ENCODE assay signal across 14 cellular contexts in genomic region chr17:43662432-43663141, GRCh38. TPM values are rescaled to one million over a fixed set of nuclear protein-coding genes. Genes with fewer than 3 reads are reported as not detected.
DNase-seq lines count a peak whose midpoint lies in the region; ATAC-seq and TF ChIP-seq lines count a peak whose summit lies in the region.
"Had no signal": no experiment of that assay in that cellular context is flagged by ENCODE, and none has a peak within 500 bp of the region (broad histone marks: within the 10 kb centered on the region; RNA-seq: fewer than 3 reads in every experiment).

No MANE protein-coding gene starts in this region.

- H2BK5ac ChIP-seq in H9 (ENCODE audit: insufficient read length, low read length): no peak overlapping the region

- H3K79me2 ChIP-seq in H9 (ENCODE audit: insufficient read depth, low read length): no peaks in the 10 kb centered on the region

- DNase-seq in activated CD8-positive, alpha-beta memory T cell treated with anti-CD3 and anti-CD28 coated beads, Interleukin-2, amount 10 ng/mL, durations not matched to agents 7 days and 5 days: no peak
- DNase-seq in activated CD8-positive, alpha-beta memory T cell treated with anti-CD3 and anti-CD28 coated beads, Interleukin-2, amount 50 U/mL, for 4 hours: no peak
- no peak for DNase-seq in H9
- DNase-seq in activated T-helper 2 cell treated with anti-CD3 and anti-CD28 coated beads, Interferon-gamma antibody, Interleukin-2, Interleukin-4, amounts not matched to agents 10 μg/mL and 5 μg/mL and 100 μg/mL, durations not matched to agents 14 hours and 24 hours and 36 hours (ENCODE audit: low spot score): no peak
- no peak for DNase-seq in osteocyte (ENCODE audit: extremely low spot score, unreplicated experiment)
- no peak for DNase-seq in GM13976 (ENCODE audit: low spot score)
- no peak for DNase-seq in NCI-H446 (lab: John Stamatoyannopoulos, UW)
- no peak for DNase-seq in coronary artery (ENCODE audit: low spot score)
- DNase-seq: activated CD4-positive, alpha-beta T cell treated with anti-CD3 and anti-CD28 coated beads, Interleukin-2, amount 50 U/mL, for 1 hour; midbrain; NCI-H526 had no signal

- H3K4ac ChIP-seq in H9 (ENCODE audit: low read depth, low read length): no peak overlapping the region

- CTCF ChIA-PET in activated CD8-positive, alpha-beta memory T cell treated with anti-CD3 and anti-CD28 coated beads, Interleukin-2, amount 10 ng/mL, durations not matched to agents 7 days and 5 days (lab: Charles Lee): interaction anchor here (0.7 to 1.2 kb wide), 4 partner anchors 9 to 97 kb away, joined by 3 to 5 read pairs (median 3); no protein-coding TSS in a partner anchor

- H3K23me2 ChIP-seq in H9 (ENCODE audit: insufficient read length, low read depth, low read length, poor library complexity, severe bottlenecking): no peaks in the 10 kb centered on the region

- no peak overlapping the region for H2BK120ac ChIP-seq in H9 (ENCODE audit: low read depth, low read length, poor library complexity, severe bottlenecking)

- peak overlapping the region; percentile 55 for H3K4me3 Mint-ChIP-seq in activated CD8-positive, alpha-beta memory T cell treated with anti-CD3 and anti-CD28 coated beads, Interleukin-2, amount 10 ng/mL, durations not matched to agents 7 days and 5 days
- H3K4me3 Mint-ChIP-seq in H9 (peak overlapping the region in 1 of 2 experiments; percentile 12; a peak in 1 of 5 replicates), osteocyte (ENCODE audit: unreplicated experiment) (no peak overlapping the region)
- H3K4me3 Mint-ChIP-seq in activated T-helper 2 cell treated with anti-CD3 and anti-CD28 coated beads, Interferon-gamma antibody, Interleukin-2, Interleukin-4, amounts not matched to agents 10 μg/mL and 5 μg/mL and 100 μg/mL, durations not matched to agents 14 hours and 24 hours and 36 hours (ENCODE audit: low read depth): peak overlapping the region; percentile 68

- H3K27me3 Mint-ChIP-seq in activated CD8-positive, alpha-beta memory T cell treated with anti-CD3 and anti-CD28 coated beads, Interleukin-2, amount 10 ng/mL, durations not matched to agents 7 days and 5 days: peaks cover 43% of the 10 kb centered on the region
- peaks cover 4% of the 10 kb centered on the region; the same call in 1 of the 2 replicates for H3K27me3 Mint-ChIP-seq in H9 (ENCODE audit: low read depth)
- no peaks in the 10 kb centered on the region for H3K27me3 Mint-ChIP-seq in activated T-helper 2 cell treated with anti-CD3 and anti-CD28 coated beads, Interferon-gamma antibody, Interleukin-2, Interleukin-4, amounts not matched to agents 10 μg/mL and 5 μg/mL and 100 μg/mL, durations not matched to agents 14 hours and 24 hours and 36 hours (ENCODE audit: low read depth)
- H3K27me3 Mint-ChIP-seq in osteocyte (ENCODE audit: unreplicated experiment): no peaks in the 10 kb centered on the region

- H3K27me3 ChIP-seq in H9 (ENCODE audit: insufficient read depth, low read length): no peaks in the 10 kb centered on the region
- H3K27me3 ChIP-seq: ascending aorta, tibial nerve had no signal

- H2AK5ac ChIP-seq in H9 (ENCODE audit: insufficient read length, low read length): no peak overlapping the region

- no peak overlapping the region for H3K18ac ChIP-seq in H9 (ENCODE audit: insufficient read length, low read depth, low read length)

- H2BK12ac ChIP-seq in H9 (ENCODE audit: insufficient read length, low read depth, low read length): no peak overlapping the region

- H3K4me3 ChIP-seq in coronary artery: no peak overlapping the region

- no peak overlapping the region for H4K91ac ChIP-seq in H9 (ENCODE audit: insufficient read length, low read depth, low read length)

- peak; percentile 67 for ATAC-seq in activated CD8-positive, alpha-beta memory T cell treated with anti-CD3 and anti-CD28 coated beads, Interleukin-2, amount 10 ng/mL, durations not matched to agents 7 days and 5 days

- no peaks in the 10 kb centered on the region; the same call in 1 of the 2 replicates for H3K4me1 ChIP-seq in H9 (ENCODE audit: insufficient read depth, low read length)

- H2BK20ac ChIP-seq in H9 (ENCODE audit: low read depth, low read length, poor library complexity, severe bottlenecking): no peak overlapping the region

- H2AFZ ChIP-seq in H9 (ENCODE audit: low read length): no peak overlapping the region

- H3K14ac ChIP-seq in H9 (ENCODE audit: insufficient read depth, low read length): no peak overlapping the region

- no CpG with 5 or more reads among the region's 12 CpGs for WGBS in H9 (ENCODE audit: extremely low coverage, insufficient read length, low lambda C conversion rate)

- no peak overlapping the region for H4K5ac ChIP-seq in H9 (ENCODE audit: insufficient read length, low read depth, low read length)

- H3K56ac ChIP-seq in H9 (ENCODE audit: insufficient read length, low read depth, low read length): no peak overlapping the region

- no peak overlapping the region for H2BK15ac ChIP-seq in H9 (ENCODE audit: low read depth, low read length)

- H3T11ph ChIP-seq in H9 (ENCODE audit: low read length): no peak overlapping the region

- H3K9me3 Mint-ChIP-seq in activated CD8-positive, alpha-beta memory T cell treated with anti-CD3 and anti-CD28 coated beads, Interleukin-2, amount 10 ng/mL, durations not matched to agents 7 days and 5 days (ENCODE audit: low read depth): no peaks in the 10 kb centered on the region
- H3K9me3 Mint-ChIP-seq in H9: peaks cover 0 to 3% of the 10 kb centered on the region in 2 experiments; a peak in 1 of 5 replicates
- H3K9me3 Mint-ChIP-seq in activated T-helper 2 cell treated with anti-CD3 and anti-CD28 coated beads, Interferon-gamma antibody, Interleukin-2, Interleukin-4, amounts not matched to agents 10 μg/mL and 5 μg/mL and 100 μg/mL, durations not matched to agents 14 hours and 24 hours and 36 hours: no peaks in the 10 kb centered on the region
- no peaks in the 10 kb centered on the region for H3K9me3 Mint-ChIP-seq in osteocyte (ENCODE audit: unreplicated experiment)

- H3K4me1 Mint-ChIP-seq in activated CD8-positive, alpha-beta memory T cell treated with anti-CD3 and anti-CD28 coated beads, Interleukin-2, amount 10 ng/mL, durations not matched to agents 7 days and 5 days: peaks cover 45% of the 10 kb centered on the region
- H3K4me1 Mint-ChIP-seq in H9 (peaks cover 27 to 48% of the 10 kb centered on the region in 2 experiments), osteocyte (ENCODE audit: unreplicated experiment) (peaks cover 22% of the 10 kb centered on the region)
- peaks cover 48% of the 10 kb centered on the region for H3K4me1 Mint-ChIP-seq in activated T-helper 2 cell treated with anti-CD3 and anti-CD28 coated beads, Interferon-gamma antibody, Interleukin-2, Interleukin-4, amounts not matched to agents 10 μg/mL and 5 μg/mL and 100 μg/mL, durations not matched to agents 14 hours and 24 hours and 36 hours (ENCODE audit: low read depth)

- no peak overlapping the region for H4K8ac ChIP-seq in H9 (replicated peaks; ENCODE audit: insufficient read length, low read depth, low read length)

- H3K27ac ChIP-seq in H9 (ENCODE audit: insufficient read length, low read depth, low read length) (no peak overlapping the region), coronary artery (no peak overlapping the region)
- H3K27ac ChIP-seq: ascending aorta had no signal

- intact Hi-C loops in activated T-helper 2 cell treated with anti-CD3 and anti-CD28 coated beads, Interferon-gamma antibody, Interleukin-2, Interleukin-4, amounts not matched to agents 10 μg/mL and 5 μg/mL and 100 μg/mL, durations not matched to agents 14 hours and 24 hours and 36 hours (cut with micrococcal nuclease): no loop called here

- no peaks in the 10 kb centered on the region for H4K20me1 ChIP-seq in H9 (ENCODE audit: control insufficient read depth, insufficient read depth, insufficient read length)

- TF ChIP-seq CTCF in H9 (conservative IDR thresholded peaks at IDR 0.05) (0 out of 3 replicates have a peak, but pooled peaks have one; percentile 13), osteocyte (IDR thresholded peaks at IDR 0.05) (no peak), GM13976 (IDR thresholded peaks at IDR 0.05; ENCODE audit: borderline replicate concordance, control extremely low read depth, extremely low read depth, insufficient read depth, missing control alignments) (no peak), coronary artery (IDR thresholded peaks at IDR 0.05) (no peak)

- no peaks in the 10 kb centered on the region for H3K79me1 ChIP-seq in H9 (ENCODE audit: insufficient read depth, low read depth, low read length, poor library complexity, severe bottlenecking)

- H3K36me3 Mint-ChIP-seq in activated CD8-positive, alpha-beta memory T cell treated with anti-CD3 and anti-CD28 coated beads, Interleukin-2, amount 10 ng/mL, durations not matched to agents 7 days and 5 days: no peaks in the 10 kb centered on the region
- H3K36me3 Mint-ChIP-seq in H9 (ENCODE audit: insufficient read depth in 1 of 3, low read depth in 3 of 3) (no peaks in the 10 kb centered on the region; a peak in 1 of 7 replicates), osteocyte (ENCODE audit: unreplicated experiment) (no peaks in the 10 kb centered on the region)
- no peaks in the 10 kb centered on the region for H3K36me3 Mint-ChIP-seq in activated T-helper 2 cell treated with anti-CD3 and anti-CD28 coated beads, Interferon-gamma antibody, Interleukin-2, Interleukin-4, amounts not matched to agents 10 μg/mL and 5 μg/mL and 100 μg/mL, durations not matched to agents 14 hours and 24 hours and 36 hours (ENCODE audit: low read depth)

- H3K9ac ChIP-seq in H9 (ENCODE audit: extremely low read depth, insufficient read length, low read length): no peak overlapping the region

- in situ Hi-C loops in GM13976 (cut with MboI; ENCODE audit: low sequenced_read_pairs, unreplicated experiment): loop anchor here (25.0 kb wide), 1 partner anchor 275 kb away; the partner anchor contains the start of gene ARL4D

- H3K9me3 ChIP-seq in H9 (ENCODE audit: control insufficient read depth, low read depth, low read length): no peaks in the 10 kb centered on the region
- H3K9me3 ChIP-seq: ascending aorta, tibial nerve had no signal

- H3K23ac ChIP-seq in H9 (ENCODE audit: insufficient read length, low read depth, low read length): no peak overlapping the region

- peak overlapping the region; percentile 80 for H3K27ac Mint-ChIP-seq in activated CD8-positive, alpha-beta memory T cell treated with anti-CD3 and anti-CD28 coated beads, Interleukin-2, amount 10 ng/mL, durations not matched to agents 7 days and 5 days
- H3K27ac Mint-ChIP-seq in H9 (peak overlapping the region in 1 of 3 experiments; percentile 3; a peak in 2 of 7 replicates), osteocyte (ENCODE audit: unreplicated experiment) (peak overlapping the region; percentile 43)
- H3K27ac Mint-ChIP-seq in activated T-helper 2 cell treated with anti-CD3 and anti-CD28 coated beads, Interferon-gamma antibody, Interleukin-2, Interleukin-4, amounts not matched to agents 10 μg/mL and 5 μg/mL and 100 μg/mL, durations not matched to agents 14 hours and 24 hours and 36 hours: peak overlapping the region; percentile 76

- no peak overlapping the region for H3K4me2 ChIP-seq in H9 (ENCODE audit: insufficient read depth, insufficient read length, low read length)

RNA-seq across cellular contexts. Expression of gene MEOX1, which starts 0.9 kb away (rescaled TPM):
- total RNA-seq in activated CD8-positive, alpha-beta memory T cell treated with anti-CD3 and anti-CD28 coated beads, Interleukin-2, amount 10 ng/mL, durations not matched to agents 7 days and 5 days: 1 to 10 TPM in 1 of 2 experiments, under 1 TPM in 1; 0.54 to 1.3 TPM
- total RNA-seq in H9 (2021) (not detected in 2 replicates), osteocyte (not detected in 2 replicates)
- total RNA-seq in activated T-helper 2 cell treated with anti-CD3 and anti-CD28 coated beads, Interferon-gamma antibody, Interleukin-2, Interleukin-4, amounts not matched to agents 10 μg/mL and 5 μg/mL and 100 μg/mL, durations not matched to agents 14 hours and 24 hours and 36 hours: 1.4 and 1.8 TPM in 2 replicates
- total RNA-seq: endothelial cell of umbilical vein had no signal
